Comparison of ENCODE assay signal across 11 cellular contexts in genomic region chr11:84289381-84289906, GRCh38.
A peak's percentile ranks its signal among the peaks of the same experiment; 100 is the strongest.
DNase-seq lines count a peak whose midpoint lies in the region; ATAC-seq and TF ChIP-seq lines count a peak whose summit lies in the region.
"Had no signal": no experiment of that assay in that cellular context is flagged by ENCODE, and none has a peak within 500 bp of the region (broad histone marks: within the 10 kb centered on the region; RNA-seq: fewer than 3 reads in every experiment).

No MANE protein-coding gene starts in this region.

- H3K27ac ChIP-seq in AG04450 (ENCODE audit: low read depth, low read length) (no peak overlapping the region), brain microvascular endothelial cell (peak overlapping the region; percentile 30)

- no peaks in the 10 kb centered on the region for H3K9me3 ChIP-seq in AG04450 (ENCODE audit: control insufficient read depth, insufficient read depth, low read length)
- H3K9me3 ChIP-seq: MG63 had no signal

- peak; percentile 99 for ATAC-seq in GM19395 (IDR thresholded peaks at IDR 0.05; ENCODE audit: unreplicated experiment)
- peak; percentile 99 for ATAC-seq in HG03097 (IDR thresholded peaks at IDR 0.05; ENCODE audit: low FRiP score, unreplicated experiment)

- POLR2A ChIA-PET in AG04450 (lab: Yijun Ruan, JAX) = no interaction called here

- no peak for TF ChIP-seq CTCF in AG04450 (IDR thresholded peaks at IDR 0.05; ENCODE audit: low read depth, low read length)
- no peak for TF ChIP-seq CTCF in brain microvascular endothelial cell (IDR thresholded peaks at IDR 0.05; ENCODE audit: low read depth, low read length, missing control alignments)

- peak; percentile 11 for DNase-seq in AG04450 (ENCODE audit: low read depth, low spot score)
- DNase-seq in brain microvascular endothelial cell = peak; percentile 34
- DNase-seq in OCI-M2 (lab: John Stamatoyannopoulos, UW; ENCODE audit: unreplicated experiment) = no peak
- DNase-seq in DMS53 (lab: John Stamatoyannopoulos, UW) = no peak
- DNase-seq in AML-193 (lab: John Stamatoyannopoulos, UW) = no peak
- DNase-seq in HCEC 1CT = no peak
- DNase-seq: activated CD4-positive, alpha-beta T cell treated with anti-CD3 and anti-CD28 coated beads, Interleukin-2, amount 50 U/mL, for 48 hours; CD4-positive, CD25-positive, alpha-beta regulatory T cell; MG63 had no signal

- H3K4me3 ChIP-seq in AG04450 (ENCODE audit: low read depth, low read length) (no peak overlapping the region), brain microvascular endothelial cell (ENCODE audit: low read depth, low read length) (no peak overlapping the region)
- H3K4me3 ChIP-seq: MG63 had no signal

- no peaks in the 10 kb centered on the region for H3K36me3 ChIP-seq in brain microvascular endothelial cell (replicated peaks)
- H3K36me3 ChIP-seq: MG63 had no signal

- in situ Hi-C loops in brain microvascular endothelial cell (cut with HindIII; ENCODE audit: low pct_ligation_motif_present, low sequenced_read_pairs) = no loop called here

- CTCF ChIA-PET in AG04450 (lab: Charles Lee) = interaction anchor here (0.7 to 3.0 kb wide), 4 partner anchors 11 to 473 kb away, joined by 3 to 7 read pairs (median 5); no protein-coding TSS in a partner anchor

- H3K27me3 ChIP-seq in AG04450 (ENCODE audit: control insufficient read depth, insufficient read depth, low read length) (no peaks in the 10 kb centered on the region), brain microvascular endothelial cell (replicated peaks) (no peaks in the 10 kb centered on the region)
- H3K27me3 ChIP-seq: MG63 had no signal

Comparison
In these comparisons a context has a peak if more than half of its experiments do, and no peak if none do; other contexts are left out.
1. DNase-seq: peak in AG04450 (single experiment) and brain microvascular endothelial cell (single experiment); none in OCI-M2 (single experiment), DMS53 (single experiment), AML-193 (0 of 2) and HCEC 1CT (single experiment).